22 cellular contexts compared by ENCODE assay signal in genomic region chr5:179293276-179293675, GRCh38. TPM values are rescaled to one million over a fixed set of nuclear protein-coding genes. Genes with fewer than 3 reads are reported as not detected.
DNase-seq lines count a peak whose midpoint lies in the region; ATAC-seq and TF ChIP-seq lines count a peak whose summit lies in the region.
"Had no signal": no experiment of that assay in that cellular context is flagged by ENCODE, and none has a peak within 500 bp of the region (broad histone marks: within the 10 kb centered on the region; RNA-seq: fewer than 3 reads in every experiment).

No MANE protein-coding gene starts in this region.

- 0 out of 2 replicates have a peak overlapping the region, but pooled peaks have one; percentile 3 for H2AFZ ChIP-seq in GM23248

- no peak overlapping the region for H3K4me3 ChIP-seq in GM23248
- H3K4me3 ChIP-seq in right cardiac atrium (ENCODE audit: low read length) = no peak overlapping the region
- H3K4me3 ChIP-seq in retinal pigment epithelial cell (ENCODE audit: low read length) = no peak overlapping the region
- H3K4me3 ChIP-seq: dorsolateral prefrontal cortex, HAP-1, psoas muscle, transverse colon had no signal

- H3F3A ChIP-seq in GM23248 (ENCODE audit: insufficient read depth) = 0 out of 2 replicates have a peak, but pooled peaks cover 8% of the 10 kb centered on the region

- H3K27ac ChIP-seq in GM23248 (peak overlapping the region; percentile 76), right cardiac atrium (ENCODE audit: low read length) (no peak overlapping the region)
- H3K27ac ChIP-seq: dorsolateral prefrontal cortex, psoas muscle, transverse colon had no signal

- no peaks in the 10 kb centered on the region for H3K9me2 ChIP-seq in GM23248 (ENCODE audit: insufficient read depth)

- H3K4me2 ChIP-seq in GM23248 (ENCODE audit: unreplicated experiment) = peak overlapping the region; percentile 56

- H3K4me1 ChIP-seq in GM23248 (ENCODE audit: insufficient read depth) (peaks cover 27% of the 10 kb centered on the region), right cardiac atrium (ENCODE audit: control insufficient read depth, insufficient read depth, low read length) (no peaks in the 10 kb centered on the region)
- H3K4me1 ChIP-seq: Caco-2, HAP-1 had no signal

- H4K20me1 ChIP-seq in GM23248 (ENCODE audit: insufficient read depth) = no peaks in the 10 kb centered on the region

- no peaks in the 10 kb centered on the region for H3K36me3 ChIP-seq in GM23248 (ENCODE audit: low read depth)
- H3K36me3 ChIP-seq: HAP-1, transverse colon had no signal

- ATAC-seq in right cardiac atrium (peak in 1 of 2 donors; percentile 57), HG03521 (IDR thresholded peaks at IDR 0.05; ENCODE audit: unreplicated experiment) (no peak), HG02678 (IDR thresholded peaks at IDR 0.05; ENCODE audit: unreplicated experiment) (no peak)
- ATAC-seq: activated CD8-positive, alpha-beta T cell treated with anti-CD3 and anti-CD28 coated beads, Interleukin-2, amount 10 ng/mL, durations not matched to agents 7 days and 5 days; WTC11 had no signal

- peaks cover 99% of the 10 kb centered on the region for H3K79me2 ChIP-seq in GM23248 (ENCODE audit: insufficient read depth)

- H3K27me3 ChIP-seq in GM23248 (replicated peaks; ENCODE audit: insufficient read depth) (no peaks in the 10 kb centered on the region), right cardiac atrium (ENCODE audit: control insufficient read depth, insufficient read depth) (no peaks in the 10 kb centered on the region)
- H3K27me3 ChIP-seq: dorsolateral prefrontal cortex, transverse colon had no signal

- H3K9ac ChIP-seq in GM23248 = peak overlapping the region; percentile 64

- TF ChIP-seq CTCF in retinal pigment epithelial cell (conservative IDR thresholded peaks at IDR 0.05; ENCODE audit: low read depth, low read length) = no peak

- in situ Hi-C loops in GM23248 (cut with MboI) = no loop called here

- 21 to 25% methylated on average over 7 of the region's 7 CpGs for WGBS in GM23248 (ENCODE audit: low coverage in 1 of 2, low lambda C conversion rate in 2 of 2, missing lambda C conversion rate in 2 of 2), 2 experiments
- WGBS in right cardiac atrium = 73% methylated on average over 7 of the region's 7 CpGs

- intact Hi-C loops in right cardiac atrium (cut with DNase I) = no loop called here

- H3K9me3 ChIP-seq in GM23248 (ENCODE audit: low read depth) (no peaks in the 10 kb centered on the region), right cardiac atrium (ENCODE audit: control insufficient read depth, low read length) (no peaks in the 10 kb centered on the region)
- H3K9me3 ChIP-seq: Caco-2, HAP-1, psoas muscle, transverse colon had no signal

- DNase-seq in AG08395 (ENCODE audit: low spot score) = peak; percentile 77
- peak; percentile 88 for DNase-seq in GM23248
- DNase-seq in right cardiac atrium = peak in 2 of 3 donors; percentile 55 to 61
- DNase-seq in retinal pigment epithelial cell (ENCODE audit: low read depth) = peak; percentile 23
- no peak for DNase-seq in D341Med (ENCODE audit: low spot score)
- DNase-seq in NCI-H1694 treated with DMSO at 0.1 percent for 48 hours (lab: John Stamatoyannopoulos, UW) = no peak
- DNase-seq: activated CD8-positive, alpha-beta T cell treated with anti-CD3 and anti-CD28 coated beads, Interleukin-2, amount 10 ng/mL, durations not matched to agents 7 days and 5 days; activated naive CD8-positive, alpha-beta T cell treated with anti-CD3 and anti-CD28 coated beads, Interleukin-2, amount 10 ng/mL, durations not matched to agents 7 days and 5 days; AML-193; naive B cell; NCI-H1048; NCI-H2081; NCI-H524; stimulated activated naive CD4-positive, alpha-beta T cell; transverse colon had no signal

RNA-seq across cellular contexts. Expression of gene ADAMTS2, which starts 52.0 kb away (rescaled TPM):
- 132 and 141 TPM in 2 replicates for total RNA-seq in GM23248 (2014; rRNA removed; shearing (Covaris generic))
- polyA plus RNA-seq in GM23248 (2016; fragmentation: Nextera tagmentation; extraction: Ambion mirVana) = 61.3 and 62.0 TPM in 2 replicates
- 10 to 100 TPM; 11.9 to 23.2 (median 18.0) TPM for total RNA-seq in right cardiac atrium
- polyA plus RNA-seq in right cardiac atrium = 7.0 TPM
- total RNA-seq: activated CD8-positive, alpha-beta T cell treated with anti-CD3 and anti-CD28 coated beads, Interleukin-2, amount 10 ng/mL, durations not matched to agents 7 days and 5 days; activated naive CD8-positive, alpha-beta T cell treated with anti-CD3 and anti-CD28 coated beads, Interleukin-2, amount 10 ng/mL, durations not matched to agents 7 days and 5 days had no signal

Comparison
In these comparisons a context has a peak if more than half of its experiments do, and no peak if none do; other contexts are left out.
1. DNase-seq: peak in AG08395 (single experiment), GM23248 (single experiment), right cardiac atrium (2 of 3) and retinal pigment epithelial cell (single experiment); none in D341Med (single experiment) and NCI-H1694 treated with DMSO at 0.1 percent for 48 hours (single experiment).